Comparison of ENCODE assay signal across 1 cellular context in genomic region chr12:102441077-102441596, GRCh38.
A peak's percentile ranks its signal among the peaks of the same experiment; 100 is the strongest.
TF ChIP-seq lines count a peak whose summit lies in the region.

No MANE protein-coding gene starts in this region.

TF ChIP-seq in K562, 482 proteins besides CTCF, POLR2A, EP300 and RAD21 (continued from another document and continues in another):
- TF ChIP-seq BRF2 (IDR thresholded peaks at IDR 0.05; ENCODE audit: borderline replicate concordance, insufficient read depth, insufficient read length), result no peak
- peak; percentile 96 for TF ChIP-seq ATF7 (IDR thresholded peaks at IDR 0.05)
- no peak for TF ChIP-seq ZNF583 (CRISPR knock-in tag; IDR thresholded peaks at IDR 0.05)
- TF ChIP-seq ZNF518B (CRISPR knock-in tag; IDR thresholded peaks at IDR 0.05), result no peak
- peak; percentile 95 to 96 for TF ChIP-seq TRIM24 (IDR thresholded peaks at IDR 0.05)
- no peak for TF ChIP-seq RNF219 (CRISPR knock-in tag; IDR thresholded peaks at IDR 0.05)
- peak; percentile 59 for TF ChIP-seq DACH1 (IDR thresholded peaks at IDR 0.05; ENCODE audit: partially characterized antibody)
- TF ChIP-seq PHB (CRISPR knock-in tag; IDR thresholded peaks at IDR 0.05), result no peak
- 0 out of 2 replicates have a peak, but pooled peaks have one; percentile 14 for TF ChIP-seq CREB1 (IDR thresholded peaks at IDR 0.05)
- no peak for TF ChIP-seq CREB1 (CRISPR knock-in tag; IDR thresholded peaks at IDR 0.05)
- peak; percentile 48; the same call in 1 of the 2 replicates for TF ChIP-seq ETV1 (tag; conservative IDR thresholded peaks at IDR 0.05; ENCODE audit: low read depth)
- no peak for TF ChIP-seq NR2C2 (CRISPR knock-in tag; IDR thresholded peaks at IDR 0.05)
- TF ChIP-seq NR2C2 (tag; IDR thresholded peaks at IDR 0.05), result peak; percentile 59; the same call in 1 of the 2 replicates
- peak; percentile 81 for TF ChIP-seq BRD9 (IDR thresholded peaks at IDR 0.05; ENCODE audit: low read depth, partially characterized antibody)
- TF ChIP-seq ZNF699 (CRISPR knock-in tag; IDR thresholded peaks at IDR 0.05; ENCODE audit: insufficient replicate concordance), result no peak
- TF ChIP-seq ZSCAN32 (CRISPR knock-in tag; IDR thresholded peaks at IDR 0.05), result peak; percentile 98
- TF ChIP-seq ATF6 (CRISPR knock-in tag; IDR thresholded peaks at IDR 0.05), result no peak
- no peak for TF ChIP-seq CREB3 (tag; conservative IDR thresholded peaks at IDR 0.05; ENCODE audit: low read depth)
- no peak for TF ChIP-seq PBX2 (CRISPR knock-in tag; IDR thresholded peaks at IDR 0.05; ENCODE audit: low read depth)
- TF ChIP-seq PBX2 (tag; conservative IDR thresholded peaks at IDR 0.05; ENCODE audit: low read depth), result no peak
- 0 out of 2 replicates have a peak, but pooled peaks have one; percentile 17 for TF ChIP-seq ZBTB40 (IDR thresholded peaks at IDR 0.05)
- TF ChIP-seq ZBTB40 (CRISPR knock-in tag; IDR thresholded peaks at IDR 0.05), result no peak
- TF ChIP-seq ZNF316 (IDR thresholded peaks at IDR 0.05), result peak; percentile 93
- TF ChIP-seq NR2C1 (IDR thresholded peaks at IDR 0.05), result 0 out of 2 replicates have a peak, but pooled peaks have one; percentile 23
- TF ChIP-seq NR2C1 (tag; IDR thresholded peaks at IDR 0.05), result peak; percentile 41; the same call in 1 of the 2 replicates
- TF ChIP-seq MAFG (tag; conservative IDR thresholded peaks at IDR 0.05), result peak; percentile 92
- TF ChIP-seq TOE1 (IDR thresholded peaks at IDR 0.05; ENCODE audit: borderline replicate concordance), result peak; percentile 74
- no peak for TF ChIP-seq TOE1 (CRISPR knock-in tag; IDR thresholded peaks at IDR 0.05; ENCODE audit: borderline replicate concordance, low read depth)
- TF ChIP-seq ZBTB34 (CRISPR knock-in tag; IDR thresholded peaks at IDR 0.05), result no peak
- peak; percentile 83 for TF ChIP-seq NFRKB (IDR thresholded peaks at IDR 0.05; ENCODE audit: low read depth)
- TF ChIP-seq ZNF79 (CRISPR knock-in tag; IDR thresholded peaks at IDR 0.05; ENCODE audit: low read depth), result peak; percentile 61; the same call in 1 of the 2 replicates
